ENCODE assay signal across 2 cellular contexts in genomic region chr5:32703957-32704356, GRCh38.
TF ChIP-seq lines count a peak whose summit lies in the region.

No MANE protein-coding gene starts in this region.

TF ChIP-seq in H1, 55 proteins besides CTCF, POLR2A, EP300 and RAD21:
- no peak for TF ChIP-seq SUZ12 (IDR thresholded peaks at IDR 0.05; ENCODE audit: low read length)
- TF ChIP-seq EGR1 (IDR thresholded peaks at IDR 0.05; ENCODE audit: borderline replicate concordance, low read depth, low read length), result no peak
- TF ChIP-seq KDM5A (IDR thresholded peaks at IDR 0.05; ENCODE audit: low read length), result no peak
- no peak for TF ChIP-seq TAF1 (IDR thresholded peaks at IDR 0.05; ENCODE audit: low read depth, low read length)
- TF ChIP-seq CHD1 (IDR thresholded peaks at IDR 0.05; ENCODE audit: low read depth, low read length), result no peak
- no peak for TF ChIP-seq BRCA1 (IDR thresholded peaks at IDR 0.05; ENCODE audit: low read depth, low read length)

TF ChIP-seq in HepG2, 621 proteins besides CTCF, POLR2A, EP300 and RAD21:
- TF ChIP-seq GABPA (IDR thresholded peaks at IDR 0.05; ENCODE audit: low read depth, low read length) (no peak), GABPA (CRISPR knock-in tag; IDR thresholded peaks at IDR 0.05; ENCODE audit: low read depth) (no peak), HNF4A (CRISPR knock-in tag; IDR thresholded peaks at IDR 0.05) (0 out of 2 replicates have a peak, but pooled peaks have one; percentile 20), ZNF567 (CRISPR knock-in tag; IDR thresholded peaks at IDR 0.05; ENCODE audit: borderline replicate concordance) (no peak)
